1 cellular context compared by ENCODE assay signal in genomic region chr14:99602054-99602787, GRCh38.
TF ChIP-seq lines count a peak whose summit lies in the region.

No MANE protein-coding gene starts in this region.

TF ChIP-seq in HepG2, 621 proteins besides CTCF, POLR2A, EP300 and RAD21 (continued from another document):
- peak; percentile 37; the same call in 1 of the 2 replicates for TF ChIP-seq IKZF5 (CRISPR knock-in tag; IDR thresholded peaks at IDR 0.05)
- TF ChIP-seq FOXO1 (CRISPR knock-in tag; IDR thresholded peaks at IDR 0.05), result no peak
- TF ChIP-seq ZFX (CRISPR knock-in tag; IDR thresholded peaks at IDR 0.05; ENCODE audit: low read depth), result peak; percentile 49; the same call in 1 of the 2 replicates
- peak; percentile 77 for TF ChIP-seq NR2F6 (IDR thresholded peaks at IDR 0.05)
- peak; percentile 74 for TF ChIP-seq NR2F6 (CRISPR knock-in tag; IDR thresholded peaks at IDR 0.05)
- TF ChIP-seq, protein P1, sequence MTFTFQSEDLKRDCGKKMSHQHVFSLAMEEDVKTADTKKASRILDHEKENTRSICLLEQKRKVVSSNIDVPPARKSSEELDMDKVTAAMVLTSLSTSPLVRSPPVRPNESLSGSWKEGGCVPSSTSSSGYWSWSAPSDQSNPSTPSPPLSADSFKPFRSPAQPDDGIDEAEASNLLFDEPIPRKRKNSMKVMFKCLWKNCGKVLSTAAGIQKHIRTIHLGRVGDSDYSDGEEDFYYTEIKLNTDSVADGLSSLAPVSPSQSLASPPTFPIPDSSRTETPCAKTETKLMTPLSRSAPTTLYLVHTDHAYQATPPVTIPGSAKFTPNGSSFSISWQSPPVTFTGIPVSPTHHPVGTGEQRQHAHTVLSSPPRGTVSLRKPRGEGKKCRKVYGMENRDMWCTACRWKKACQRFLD (CRISPR knock-in tag; IDR thresholded peaks at IDR 0.05; ENCODE audit: borderline replicate concordance), result no peak
- peak; percentile 30; the same call in 1 of the 2 replicates for TF ChIP-seq ZNF598 (CRISPR knock-in tag; IDR thresholded peaks at IDR 0.05; ENCODE audit: borderline replicate concordance)
- no peak for TF ChIP-seq ONECUT2 (CRISPR knock-in tag; IDR thresholded peaks at IDR 0.05)
- peak; percentile 77 for TF ChIP-seq ZMYM3 (CRISPR knock-in tag; IDR thresholded peaks at IDR 0.05)
- peak; percentile 38 for TF ChIP-seq XRCC5 (optimal IDR thresholded peaks at IDR 0.05; ENCODE audit: low read length)
- TF ChIP-seq ZNF431 (CRISPR knock-in tag; IDR thresholded peaks at IDR 0.05; ENCODE audit: borderline replicate concordance, low read depth), result peak; percentile 28; the same call in 1 of the 2 replicates
- TF ChIP-seq SNAI1 (CRISPR knock-in tag; IDR thresholded peaks at IDR 0.05; ENCODE audit: borderline replicate concordance), result peak; percentile 87; the same call in 1 of the 2 replicates
- TF ChIP-seq, protein P2, sequence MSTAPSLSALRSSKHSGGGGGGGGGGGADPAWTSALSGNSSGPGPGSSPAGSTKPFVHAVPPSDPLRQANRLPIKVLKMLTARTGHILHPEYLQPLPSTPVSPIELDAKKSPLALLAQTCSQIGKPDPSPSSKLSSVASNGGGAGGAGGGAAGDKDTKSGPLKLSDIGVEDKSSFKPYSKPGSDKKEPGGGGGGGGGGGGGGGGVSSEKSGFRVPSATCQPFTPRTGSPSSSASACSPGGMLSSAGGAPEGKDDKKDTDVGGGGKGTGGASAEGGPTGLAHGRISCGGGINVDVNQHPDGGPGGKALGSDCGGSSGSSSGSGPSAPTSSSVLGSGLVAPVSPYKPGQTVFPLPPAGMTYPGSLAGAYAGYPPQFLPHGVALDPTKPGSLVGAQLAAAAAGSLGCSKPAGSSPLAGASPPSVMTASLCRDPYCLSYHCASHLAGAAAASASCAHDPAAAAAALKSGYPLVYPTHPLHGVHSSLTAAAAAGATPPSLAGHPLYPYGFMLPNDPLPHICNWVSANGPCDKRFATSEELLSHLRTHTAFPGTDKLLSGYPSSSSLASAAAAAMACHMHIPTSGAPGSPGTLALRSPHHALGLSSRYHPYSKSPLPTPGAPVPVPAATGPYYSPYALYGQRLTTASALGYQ (CRISPR knock-in tag; IDR thresholded peaks at IDR 0.05), result no peak
- TF ChIP-seq, protein P3, sequence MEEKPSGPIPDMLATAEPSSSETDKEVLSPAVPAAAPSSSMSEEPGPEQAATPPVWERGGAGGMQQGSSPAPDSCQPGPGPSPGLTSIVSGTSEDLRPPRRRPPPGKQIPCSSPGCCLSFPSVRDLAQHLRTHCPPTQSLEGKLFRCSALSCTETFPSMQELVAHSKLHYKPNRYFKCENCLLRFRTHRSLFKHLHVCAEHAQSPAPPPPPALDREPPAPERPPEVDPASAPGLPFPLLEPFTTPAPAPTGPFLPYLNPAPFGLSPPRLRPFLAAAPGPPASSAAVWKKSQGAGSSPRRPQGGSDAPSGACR (CRISPR knock-in tag; IDR thresholded peaks at IDR 0.05), result peak; percentile 56; the same call in 1 of the 2 replicates
- TF ChIP-seq KLF16 (CRISPR knock-in tag; IDR thresholded peaks at IDR 0.05), result peak in 1 of 2 experiments; percentile 31; a peak in 1 of 4 replicates
- TF ChIP-seq MYC (CRISPR knock-in tag; IDR thresholded peaks at IDR 0.05; ENCODE audit: borderline replicate concordance), result peak; percentile 68; the same call in 1 of the 2 replicates
